ENCODE assay signal across 1 cellular context in the genomic region with DNA sequence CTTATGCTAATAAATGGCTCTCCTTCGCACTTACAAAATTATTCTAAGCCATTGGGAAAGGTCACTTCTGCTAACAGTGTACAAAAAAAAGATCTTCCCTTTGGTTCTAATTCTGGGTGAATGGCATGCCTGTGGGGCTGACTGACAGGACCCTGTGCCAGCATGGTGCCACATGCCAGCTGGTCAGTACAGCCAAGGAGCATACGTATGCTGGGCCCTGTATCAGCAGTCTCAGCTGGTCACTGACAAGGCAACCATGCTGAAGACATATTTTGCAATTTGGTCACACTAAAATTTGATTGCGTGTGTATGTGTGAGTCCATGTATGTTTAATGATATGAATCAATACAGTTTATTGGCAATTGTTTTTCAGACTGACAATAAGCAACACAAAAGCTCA.
TF ChIP-seq lines count a peak whose summit lies in the region.

No MANE protein-coding gene starts in this region.

TF ChIP-seq in HCT116, 20 proteins besides CTCF, POLR2A, EP300 and RAD21:
- TF ChIP-seq EGR1 (IDR thresholded peaks at IDR 0.05; ENCODE audit: low read depth) (no peak), CEBPB (IDR thresholded peaks at IDR 0.05; ENCODE audit: low read depth) (no peak), ZNF274 (IDR thresholded peaks at IDR 0.05; ENCODE audit: low read depth, low read length) (no peak), JUND (IDR thresholded peaks at IDR 0.05) (no peak), SIN3A (IDR thresholded peaks at IDR 0.05; ENCODE audit: low read depth) (no peak), SP1 (IDR thresholded peaks at IDR 0.05; ENCODE audit: low read depth) (no peak), POLR2AphosphoS5 (IDR thresholded peaks at IDR 0.05; ENCODE audit: low read depth, low read length) (no peak), SRF (IDR thresholded peaks at IDR 0.05; ENCODE audit: low read depth) (no peak), EZH2 (IDR thresholded peaks at IDR 0.05) (no peak), YY1 (IDR thresholded peaks at IDR 0.05; ENCODE audit: extremely low read depth, insufficient replicate concordance, low read depth, low read length) (no peak), ZFX (IDR thresholded peaks at IDR 0.05) (no peak), TCF7L2 (IDR thresholded peaks at IDR 0.05; ENCODE audit: borderline replicate concordance, extremely low read depth, insufficient read depth, insufficient read length) (no peak), EZH2phosphoT487 (IDR thresholded peaks at IDR 0.05; ENCODE audit: borderline replicate concordance) (no peak)
- TF ChIP-seq, protein P1, sequence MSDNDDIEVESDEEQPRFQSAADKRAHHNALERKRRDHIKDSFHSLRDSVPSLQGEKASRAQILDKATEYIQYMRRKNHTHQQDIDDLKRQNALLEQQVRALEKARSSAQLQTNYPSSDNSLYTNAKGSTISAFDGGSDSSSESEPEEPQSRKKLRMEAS (IDR thresholded peaks at IDR 0.05), result no peak
- TF ChIP-seq, protein P2, sequence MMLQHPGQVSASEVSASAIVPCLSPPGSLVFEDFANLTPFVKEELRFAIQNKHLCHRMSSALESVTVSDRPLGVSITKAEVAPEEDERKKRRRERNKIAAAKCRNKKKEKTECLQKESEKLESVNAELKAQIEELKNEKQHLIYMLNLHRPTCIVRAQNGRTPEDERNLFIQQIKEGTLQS (IDR thresholded peaks at IDR 0.05), result no peak
- TF ChIP-seq, protein P3, sequence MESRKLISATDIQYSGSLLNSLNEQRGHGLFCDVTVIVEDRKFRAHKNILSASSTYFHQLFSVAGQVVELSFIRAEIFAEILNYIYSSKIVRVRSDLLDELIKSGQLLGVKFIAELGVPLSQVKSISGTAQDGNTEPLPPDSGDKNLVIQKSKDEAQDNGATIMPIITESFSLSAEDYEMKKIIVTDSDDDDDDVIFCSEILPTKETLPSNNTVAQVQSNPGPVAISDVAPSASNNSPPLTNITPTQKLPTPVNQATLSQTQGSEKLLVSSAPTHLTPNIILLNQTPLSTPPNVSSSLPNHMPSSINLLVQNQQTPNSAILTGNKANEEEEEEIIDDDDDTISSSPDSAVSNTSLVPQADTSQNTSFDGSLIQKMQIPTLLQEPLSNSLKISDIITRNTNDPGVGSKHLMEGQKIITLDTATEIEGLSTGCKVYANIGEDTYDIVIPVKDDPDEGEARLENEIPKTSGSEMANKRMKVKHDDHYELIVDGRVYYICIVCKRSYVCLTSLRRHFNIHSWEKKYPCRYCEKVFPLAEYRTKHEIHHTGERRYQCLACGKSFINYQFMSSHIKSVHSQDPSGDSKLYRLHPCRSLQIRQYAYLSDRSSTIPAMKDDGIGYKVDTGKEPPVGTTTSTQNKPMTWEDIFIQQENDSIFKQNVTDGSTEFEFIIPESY (IDR thresholded peaks at IDR 0.05; ENCODE audit: extremely low read depth, insufficient replicate concordance, low read length), result no peak
